ENCODE assay signal across 8 cellular contexts in genomic region chr21:29181799-29182470, GRCh38. TPM values are rescaled to one million over a fixed set of nuclear protein-coding genes. Genes with fewer than 3 reads are reported as not detected.
DNase-seq lines count a peak whose midpoint lies in the region; ATAC-seq, FAIRE-seq and TF ChIP-seq lines count a peak whose summit lies in the region.

No MANE protein-coding gene starts in this region.

- H3K23ac ChIP-seq in mesenchymal stem cell (ENCODE audit: low read length in 2 of 2), result no peak overlapping the region

- H3K27ac ChIP-seq in mesenchymal stem cell (ENCODE audit: low read length, poor library complexity, severe bottlenecking), result peak overlapping the region; percentile 100

- H3K27me3 ChIP-seq in bronchial epithelial cell (ENCODE audit: control insufficient read depth, insufficient read depth, low read length) (no peaks in the 10 kb centered on the region), mesenchymal stem cell (ENCODE audit: control insufficient read depth in 1 of 2, insufficient read depth in 1 of 2, low read length in 2 of 2) (no peaks in the 10 kb centered on the region)

- peak overlapping the region; percentile 92 for H2BK120ac ChIP-seq in mesenchymal stem cell (ENCODE audit: low read depth, low read length)

- H2BK5ac ChIP-seq in mesenchymal stem cell (ENCODE audit: low read depth, low read length, poor library complexity, severe bottlenecking), result peak overlapping the region; percentile 99

- ATAC-seq in HG02938 (IDR thresholded peaks at IDR 0.05; ENCODE audit: unreplicated experiment), result no peak

- H3K4ac ChIP-seq in mesenchymal stem cell (ENCODE audit: low read depth in 1 of 2, low read length in 2 of 2), result peak overlapping the region; percentile 43 to 98

- 8% methylated on average over 6 of the region's 9 CpGs for WGBS in mesenchymal stem cell

- no peak overlapping the region for H4K8ac ChIP-seq in mesenchymal stem cell (ENCODE audit: low read length)

- peak overlapping the region; percentile 97 for H3K9ac ChIP-seq in mesenchymal stem cell (ENCODE audit: low read length)

- H3K36me3 ChIP-seq in bronchial epithelial cell (ENCODE audit: control insufficient read depth, insufficient read depth, low read length) (no peaks in the 10 kb centered on the region), mesenchymal stem cell (ENCODE audit: control insufficient read depth in 1 of 2, insufficient read depth in 2 of 2, low read depth in 1 of 2, low read length in 2 of 2) (peaks cover 0 to 3% of the 10 kb centered on the region in 2 experiments)

- no peak for TF ChIP-seq POLR2A in GM12892 (IDR thresholded peaks at IDR 0.05; ENCODE audit: low read depth, low read length)

- H3K9me3 ChIP-seq in mesenchymal stem cell (ENCODE audit: control insufficient read depth, low read length), result no peaks in the 10 kb centered on the region

- TF ChIP-seq CTCF in bronchial epithelial cell (IDR thresholded peaks at IDR 0.05; ENCODE audit: insufficient read depth, low read length, severe bottlenecking), result no peak

- H2BK12ac ChIP-seq in mesenchymal stem cell (ENCODE audit: low read length in 2 of 2), result peak overlapping the region in 1 of 2 experiments; percentile 79

- H3K14ac ChIP-seq in mesenchymal stem cell (ENCODE audit: low read length in 2 of 2), result peak overlapping the region in 1 of 2 experiments; percentile 83

- H3K4me3 ChIP-seq in bronchial epithelial cell (ENCODE audit: low read depth, low read length) (peak overlapping the region; percentile 21), mesenchymal stem cell (ENCODE audit: insufficient read depth in 1 of 2, low read depth in 1 of 2, low read length in 2 of 2) (peak overlapping the region in 1 of 2 experiments; percentile 72)

- DNase-seq in GM12892 (ENCODE audit: insufficient read length) (no peak), HS-5 (ENCODE audit: low read depth) (peak; percentile 76), bronchial epithelial cell (ENCODE audit: low read depth) (peak; percentile 90), mesenchymal stem cell (peak; percentile 95), NCI-H1105 treated with DMSO at 0.1 percent for 48 hours (lab: John Stamatoyannopoulos, UW) (no peak), NAMALWA (ENCODE audit: low spot score) (no peak), retina (no peak)

- H3K18ac ChIP-seq in mesenchymal stem cell (ENCODE audit: low read depth in 1 of 2, low read length in 2 of 2), result peak overlapping the region; percentile 56 to 98

- no peak overlapping the region for H2AFZ ChIP-seq in mesenchymal stem cell (ENCODE audit: low read depth, low read length)

- H4K91ac ChIP-seq in mesenchymal stem cell (ENCODE audit: low read length), result peak overlapping the region; percentile 86

- H3K4me1 ChIP-seq in mesenchymal stem cell (ENCODE audit: control insufficient read depth, insufficient read depth, low read depth, low read length), result peaks cover 5% of the 10 kb centered on the region

- peaks cover 1% of the 10 kb centered on the region for H3K79me1 ChIP-seq in mesenchymal stem cell (replicated peaks; ENCODE audit: low read length, poor library complexity, severe bottlenecking)

- H2AK5ac ChIP-seq in mesenchymal stem cell (ENCODE audit: low read length, severe bottlenecking), result peak overlapping the region; percentile 80

- peak overlapping the region; percentile 71 for H3K4me2 ChIP-seq in mesenchymal stem cell (ENCODE audit: low read length, poor library complexity, severe bottlenecking)

- FAIRE-seq in GM12892 (lab: Jason Lieb, UNC), result peak; percentile 70
- FAIRE-seq in bronchial epithelial cell (lab: Jason Lieb, UNC), result peak; percentile 52

- H2BK15ac ChIP-seq in mesenchymal stem cell (ENCODE audit: low read depth, poor library complexity, severe bottlenecking), result no peak overlapping the region

RNA-seq across cellular contexts. Expression of gene MAP3K7CL, which starts 51.5 kb away (rescaled TPM):
- polyA plus RNA-seq in GM12892 (2012; ENCODE audit: missing spikeins), result 9.7 TPM
- total RNA-seq in bronchial epithelial cell, result 5.8 and 8.1 TPM in 2 replicates
- polyA plus RNA-seq in mesenchymal stem cell (2013, experiment 1 of 2), result 16.6 TPM
- polyA plus RNA-seq in mesenchymal stem cell (2013, experiment 2 of 2), result 16.7 TPM

Comparison
In these comparisons a context has a peak if more than half of its experiments do, and no peak if none do; other contexts are left out.
1. DNase-seq: peak in HS-5 (single experiment), bronchial epithelial cell (single experiment) and mesenchymal stem cell (single experiment); none in GM12892 (single experiment), NCI-H1105 treated with DMSO at 0.1 percent for 48 hours (single experiment), NAMALWA (single experiment) and retina (single experiment).